ENCODE assay signal across 1 cellular context in the genomic region with DNA sequence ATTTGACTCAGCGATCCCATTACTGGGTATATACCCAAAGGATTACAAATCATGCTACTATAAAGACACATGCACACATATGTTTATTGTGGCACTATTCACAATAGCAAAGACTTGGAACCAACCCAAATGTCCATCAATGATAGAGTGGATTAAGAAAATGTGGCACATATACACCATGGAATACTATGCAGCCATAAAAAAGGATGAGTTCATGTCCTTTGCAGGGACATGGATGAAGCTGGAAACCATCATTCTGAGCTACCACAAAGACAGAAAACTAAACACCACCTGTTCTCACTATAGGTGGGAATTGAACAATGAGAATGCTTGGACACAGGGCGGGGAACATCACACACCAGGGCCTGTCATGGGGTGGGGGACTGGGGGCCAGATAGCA. TPM values are rescaled to one million over a fixed set of nuclear protein-coding genes. Genes with fewer than 3 reads are reported as not detected.
"Had no signal": no experiment of that assay in that cellular context is flagged by ENCODE, and none has a peak within 500 bp of the region (broad histone marks: within the 10 kb centered on the region; RNA-seq: fewer than 3 reads in every experiment).

No MANE protein-coding gene starts in this region.

RNA-seq across cellular contexts. Expression of a gene that starts 43.1 kb away (rescaled TPM):
- total RNA-seq: MCF 10A had no signal
